ENCODE assay signal across 11 cellular contexts in genomic region chr9:95147452-95147851, GRCh38.
"Had no signal": no experiment of that assay in that cellular context is flagged by ENCODE, and none has a peak within 500 bp of the region (broad histone marks: within the 10 kb centered on the region; RNA-seq: fewer than 3 reads in every experiment).

No MANE protein-coding gene starts in this region.

- H3K27me3 ChIP-seq: heart right ventricle, transverse colon had no signal

- H3K4me3 ChIP-seq: heart right ventricle, skin epidermis, transverse colon had no signal

- H3K36me3 ChIP-seq: heart right ventricle, transverse colon had no signal

- DNase-seq: activated CD4-positive, alpha-beta T cell treated with anti-CD3 and anti-CD28 coated beads, Interleukin-2, amount 50 U/mL, for 4 hours; activated effector memory CD4-positive, alpha-beta T cell treated with Interleukin-2 at 50 U/mL for 16 hours; activated T-cell treated with anti-CD3 and anti-CD28 coated beads, Interleukin-2, amount 50 U/mL, for 1 hour; cerebellar nuclear complex; endodermal cell; heart right ventricle; kidney; retina; transverse colon had no signal

- H2AFZ ChIP-seq: parathyroid adenoma had no signal

- H3K9me3 ChIP-seq: heart right ventricle, transverse colon had no signal

- H3K4me1 ChIP-seq: parathyroid adenoma had no signal

- H3K9ac ChIP-seq: parathyroid adenoma had no signal
